17 cellular contexts compared by ENCODE assay signal in the genomic region with DNA sequence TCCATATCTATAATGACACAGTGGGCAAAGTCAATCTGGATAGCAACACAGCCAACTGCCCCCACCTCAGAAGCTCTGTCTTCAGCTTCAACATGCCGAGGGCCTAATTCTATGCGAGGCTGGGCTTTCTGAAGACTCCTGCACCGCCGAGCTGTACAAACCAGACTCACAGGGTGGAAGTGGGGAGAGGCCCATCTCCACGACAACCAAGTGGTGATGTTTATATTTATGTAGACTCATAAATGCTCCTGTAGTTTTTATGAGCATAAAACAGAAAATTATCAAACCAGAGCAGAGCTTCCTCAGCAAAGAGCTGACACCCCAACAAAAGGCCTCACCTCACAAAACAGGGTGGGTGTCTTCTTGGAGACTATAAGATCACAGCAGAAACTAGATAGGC.
DNase-seq lines count a peak whose midpoint lies in the region; ATAC-seq and TF ChIP-seq lines count a peak whose summit lies in the region.
"Had no signal": no experiment of that assay in that cellular context is flagged by ENCODE, and none has a peak within 500 bp of the region (broad histone marks: within the 10 kb centered on the region; RNA-seq: fewer than 3 reads in every experiment).

No MANE protein-coding gene starts in this region.

- H3K27me3 ChIP-seq in mesenchymal stem cell (ENCODE audit: control insufficient read depth in 1 of 2, insufficient read depth in 1 of 2, low read length in 2 of 2) (peaks cover 24 to 39% of the 10 kb centered on the region in 2 experiments), smooth muscle cell (ENCODE audit: low read depth) (no peaks in the 10 kb centered on the region), BE2C (no peaks in the 10 kb centered on the region)

- H3K4me2 ChIP-seq in mesenchymal stem cell (ENCODE audit: low read length, poor library complexity, severe bottlenecking) (no peak overlapping the region), smooth muscle cell (no peak overlapping the region)
- H3K4me2 ChIP-seq: SK-N-SH had no signal

- no peaks in the 10 kb centered on the region for H3K79me2 ChIP-seq in smooth muscle cell (ENCODE audit: low read depth)

- no peak overlapping the region for H4K91ac ChIP-seq in mesenchymal stem cell (ENCODE audit: low read length)

- H4K20me1 ChIP-seq in smooth muscle cell (ENCODE audit: low read depth) = no peaks in the 10 kb centered on the region

- H2BK5ac ChIP-seq in mesenchymal stem cell (ENCODE audit: low read depth, low read length, poor library complexity, severe bottlenecking) = no peak overlapping the region

- H2BK120ac ChIP-seq in mesenchymal stem cell (ENCODE audit: low read depth, low read length) = no peak overlapping the region

- H3K4ac ChIP-seq in mesenchymal stem cell (ENCODE audit: low read depth in 1 of 2, low read length in 2 of 2) = no peak overlapping the region

- TF ChIP-seq CTCF in fibroblast of villous mesenchyme (IDR thresholded peaks at IDR 0.05; ENCODE audit: insufficient read depth, low read depth, low read length) (no peak), smooth muscle cell (IDR thresholded peaks at IDR 0.05; ENCODE audit: borderline replicate concordance, insufficient read depth, poor library complexity, severe bottlenecking) (no peak), BE2C (IDR thresholded peaks at IDR 0.05; ENCODE audit: low read depth, low read length) (no peak)

- H3K4me3 ChIP-seq in fibroblast of villous mesenchyme (ENCODE audit: low read depth, low read length) (no peak overlapping the region), mesenchymal stem cell (ENCODE audit: insufficient read depth in 1 of 2, low read depth in 1 of 2, low read length in 2 of 2) (no peak overlapping the region), smooth muscle cell (no peak overlapping the region), BE2C (ENCODE audit: low read depth, low read length) (no peak overlapping the region)
- H3K4me3 ChIP-seq: GM23248 had no signal

- H3K18ac ChIP-seq in mesenchymal stem cell (ENCODE audit: low read depth in 1 of 2, low read length in 2 of 2) = no peak overlapping the region

- no peak overlapping the region for H2BK12ac ChIP-seq in mesenchymal stem cell (ENCODE audit: low read length in 2 of 2)

- H3K27ac ChIP-seq in mesenchymal stem cell (ENCODE audit: low read length, poor library complexity, severe bottlenecking) = no peak overlapping the region
- H3K27ac ChIP-seq in smooth muscle cell (ENCODE audit: low read depth) = peak overlapping the region; percentile 5
- H3K27ac ChIP-seq: C4-2B, GM23248 had no signal

- H2AK5ac ChIP-seq in mesenchymal stem cell (ENCODE audit: low read length, severe bottlenecking) = no peak overlapping the region

- H2BK15ac ChIP-seq in mesenchymal stem cell (ENCODE audit: low read depth, poor library complexity, severe bottlenecking) = no peak overlapping the region

- H3K4me1 ChIP-seq in mesenchymal stem cell (ENCODE audit: control insufficient read depth, insufficient read depth, low read depth, low read length) (no peaks in the 10 kb centered on the region), smooth muscle cell (ENCODE audit: low read depth) (no peaks in the 10 kb centered on the region), BE2C (no peaks in the 10 kb centered on the region)

- no peak overlapping the region for H3K23ac ChIP-seq in mesenchymal stem cell (ENCODE audit: low read length in 2 of 2)

- no peaks in the 10 kb centered on the region for H3F3A ChIP-seq in smooth muscle cell (ENCODE audit: low read depth)

- H3K79me1 ChIP-seq in mesenchymal stem cell (replicated peaks; ENCODE audit: low read length, poor library complexity, severe bottlenecking) = no peaks in the 10 kb centered on the region

- WGBS in mesenchymal stem cell = no CpG with 5 or more reads among the region's 5 CpGs
- WGBS in smooth muscle cell (ENCODE audit: low lambda C conversion rate) = 55% methylated on average over 5 of the region's 5 CpGs

- H4K8ac ChIP-seq in mesenchymal stem cell (ENCODE audit: low read length) = no peak overlapping the region

- ATAC-seq in HG03196 (IDR thresholded peaks at IDR 0.05; ENCODE audit: unreplicated experiment) = no peak

- H3K9ac ChIP-seq in mesenchymal stem cell (ENCODE audit: low read length) = no peak overlapping the region
- no peak overlapping the region for H3K9ac ChIP-seq in smooth muscle cell (ENCODE audit: low read depth)
- H3K9ac ChIP-seq: GM23248, SK-N-SH had no signal

- H2AFZ ChIP-seq in mesenchymal stem cell (ENCODE audit: low read depth, low read length) (no peak overlapping the region), smooth muscle cell (ENCODE audit: low read depth) (no peak overlapping the region)
- H2AFZ ChIP-seq: GM23248 had no signal

- no peaks in the 10 kb centered on the region for H3K9me3 ChIP-seq in mesenchymal stem cell (ENCODE audit: control insufficient read depth, low read length)
- H3K9me3 ChIP-seq in smooth muscle cell (replicated peaks; ENCODE audit: low read depth) = no peaks in the 10 kb centered on the region
- no peaks in the 10 kb centered on the region for H3K9me3 ChIP-seq in BE2C
- H3K9me3 ChIP-seq: SK-N-SH had no signal

- DNase-seq in M059J (ENCODE audit: low read depth) (peak; percentile 39), fibroblast of villous mesenchyme (ENCODE audit: low read depth) (peak; percentile 48), mesenchymal stem cell (peak; percentile 32), smooth muscle cell (lab: John Stamatoyannopoulos, UW; ENCODE audit: unreplicated experiment) (no peak), BE2C (no peak)
- DNase-seq in stimulated activated CD8-positive, alpha-beta memory T cell treated with anti-CD3 and anti-CD28 coated beads, Interleukin-4, amount 100 ng/mL, for 48 hours = no peak
- DNase-seq: ACHN, GM23248, HCEC 1CT, NCI-H1105, NCI-H2081, NCI-H82, OCI-M1, SHP77 treated with DMSO at 0.1 percent for 48 hours, SK-N-SH had no signal

- no peak overlapping the region for H3K14ac ChIP-seq in mesenchymal stem cell (ENCODE audit: low read length in 2 of 2)

- H3K36me3 ChIP-seq in mesenchymal stem cell (ENCODE audit: control insufficient read depth in 1 of 2, insufficient read depth in 2 of 2, low read depth in 1 of 2, low read length in 2 of 2) = no peaks in the 10 kb centered on the region
- no peaks in the 10 kb centered on the region for H3K36me3 ChIP-seq in smooth muscle cell (ENCODE audit: low read depth)
- no peaks in the 10 kb centered on the region for H3K36me3 ChIP-seq in BE2C

Comparison
In these comparisons a context has a peak if more than half of its experiments do, and no peak if none do; other contexts are left out.
1. DNase-seq: peak in M059J (single experiment), fibroblast of villous mesenchyme (single experiment) and mesenchymal stem cell (single experiment); none in smooth muscle cell (single experiment), BE2C (single experiment) and stimulated activated CD8-positive, alpha-beta memory T cell treated with anti-CD3 and anti-CD28 coated beads, Interleukin-4, amount 100 ng/mL, for 48 hours (single experiment).